Comparison of ENCODE assay signal across 26 cellular contexts in genomic region chr15:47437492-47437891, GRCh38.
"Had no signal": no experiment of that assay in that cellular context is flagged by ENCODE, and none has a peak within 500 bp of the region (broad histone marks: within the 10 kb centered on the region; RNA-seq: fewer than 3 reads in every experiment).

No MANE protein-coding gene starts in this region.

- DNase-seq: activated CD4-positive, alpha-beta T cell treated with anti-CD3 and anti-CD28 coated beads for 4 hours; activated CD4-positive, alpha-beta T cell treated with anti-CD3 and anti-CD28 coated beads, Interleukin-2, amount 50 U/mL, for 48 hours; activated CD8-positive, alpha-beta memory T cell treated with anti-CD3 and anti-CD28 coated beads for 24 hours; activated effector memory CD4-positive, alpha-beta T cell treated with anti-CD3 and anti-CD28 coated beads, Interleukin-2, amount 50 U/mL, for 16 hours; activated naive CD4-positive, alpha-beta T cell treated with anti-CD3 and anti-CD28 coated beads for 36 hours; activated naive CD8-positive, alpha-beta T cell treated with anti-CD3 and anti-CD28 coated beads for 36 hours; adrenal gland; cortex of kidney; effector memory CD8-positive, alpha-beta T cell; foreskin melanocyte; heart right ventricle; left ventricle myocardium inferior; naive B cell; nephron progenitor cell; sigmoid colon; stimulated activated CD4-positive, alpha-beta T cell treated with anti-CD3 and anti-CD28 coated beads, Interleukin-1b, Interleukin-23, amount 100 ng/mL, for 48 hours; stimulated activated CD4-positive, alpha-beta T cell treated with anti-CD3 and anti-CD28 coated beads, Interleukin-4, amount 100 ng/mL, for 4 hours; stimulated activated CD8-positive, alpha-beta memory T cell treated with anti-CD3 and anti-CD28 coated beads, Interleukin-4, amount 100 ng/mL, for 48 hours; stomach; T-helper 9 cell; thyroid gland; upper lobe of left lung had no signal

- ATAC-seq: effector memory CD8-positive, alpha-beta T cell; heart right ventricle; stimulated activated memory B cell treated with anti-CD40 and anti-IgM and Interleukin-4, amounts not matched to agents 10 μg/mL and 1 μg/mL and 100 μg/mL, for 72 hours had no signal

- H3K27ac ChIP-seq: adrenal gland, left ventricle myocardium inferior, neutrophil, sigmoid colon, stomach, thyroid gland, upper lobe of left lung, vagina, VCaP had no signal
